In the genomic region with DNA sequence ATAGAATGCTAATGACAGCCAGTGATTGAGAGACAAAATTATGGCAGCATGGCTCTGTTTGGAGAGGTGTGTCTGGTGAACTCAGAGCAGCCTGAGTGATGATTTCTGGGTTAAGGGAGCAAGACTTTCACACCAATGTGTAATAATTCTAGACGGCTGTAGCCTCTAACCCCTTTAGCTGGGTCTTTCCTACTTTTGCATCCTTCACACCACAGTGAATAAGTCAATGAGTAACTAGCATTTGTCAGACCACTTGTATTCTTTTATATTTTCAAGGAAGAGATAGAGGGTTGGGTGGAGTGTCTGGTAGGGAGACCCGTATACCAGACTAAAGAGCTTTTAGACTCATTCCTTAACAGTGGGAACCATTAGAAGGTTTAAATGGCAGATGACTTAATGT, we compare ENCODE assay signal across 24 cellular contexts. TPM values are rescaled to one million over a fixed set of nuclear protein-coding genes. Genes with fewer than 3 reads are reported as not detected.
DNase-seq lines count a peak whose midpoint lies in the region; ATAC-seq, FAIRE-seq and TF ChIP-seq lines count a peak whose summit lies in the region.
"Had no signal": no experiment of that assay in that cellular context is flagged by ENCODE, and none has a peak within 500 bp of the region (broad histone marks: within the 10 kb centered on the region; RNA-seq: fewer than 3 reads in every experiment).

No MANE protein-coding gene starts in this region.

- no peak for ATAC-seq in activated T-helper 17 cell treated with anti-CD3 and anti-CD28 coated beads, Interleukin-2, amount 50 U/mL, for 72 hours (replicated peaks)
- ATAC-seq in memory B cell (ENCODE audit: low read depth) (no peak), heart left ventricle (no peak), HG03196 (IDR thresholded peaks at IDR 0.05; ENCODE audit: unreplicated experiment) (no peak)
- ATAC-seq: CD8-positive, alpha-beta T cell; HepG2; SK-N-SH treated with all-trans-retinoic acid at 6 μM for 48 hours had no signal

- no peak for TF ChIP-seq CTCF in heart left ventricle (IDR thresholded peaks at IDR 0.05)
- TF ChIP-seq CTCF in chondrocyte (IDR thresholded peaks at IDR 0.05): no peak

- no peak overlapping the region for H3K27ac ChIP-seq in heart left ventricle
- H3K27ac ChIP-seq: BLaER1 treated with 17β-estradiol and CSF1 and Interleukin-3, amounts not matched to agents 10 nM and 100 nM had no signal

- H3K27ac Mint-ChIP-seq in activated T-helper 17 cell treated with anti-CD3 and anti-CD28 coated beads, Interleukin-2, amount 50 U/mL, for 72 hours: peak overlapping the region; percentile 67
- H3K27ac Mint-ChIP-seq in memory B cell (peak overlapping the region; percentile 19), chondrocyte (ENCODE audit: unreplicated experiment) (no peak overlapping the region)

- DNase-seq in ACHN (peak; percentile 87), GM18507 (ENCODE audit: extremely low spot score, insufficient read length, low read depth) (no peak), memory B cell (ENCODE audit: low spot score in 2 of 2) (no peak), heart left ventricle (no peak), LoVo (ENCODE audit: low spot score) (no peak), chondrocyte (ENCODE audit: low spot score) (no peak)
- DNase-seq: CD8-positive, alpha-beta T cell; DMS79 treated with DMSO at 0.1 percent for 48 hours; HCEC 1CT; KBM-7; NCI-H1105 treated with DMSO at 0.1 percent for 48 hours; NCI-H1694 treated with DMSO at 0.1 percent for 48 hours; NCI-H510A treated with DMSO at 0.1 percent for 48 hours; NCI-H774; OCI-M1; RPMI8226; SHP77 treated with DMSO at 0.1 percent for 48 hours had no signal

- no peaks in the 10 kb centered on the region for H3K27me3 Mint-ChIP-seq in activated T-helper 17 cell treated with anti-CD3 and anti-CD28 coated beads, Interleukin-2, amount 50 U/mL, for 72 hours
- H3K27me3 Mint-ChIP-seq in memory B cell (no peaks in the 10 kb centered on the region), chondrocyte (ENCODE audit: low read depth) (no peaks in the 10 kb centered on the region)

- H3K9me3 Mint-ChIP-seq in activated T-helper 17 cell treated with anti-CD3 and anti-CD28 coated beads, Interleukin-2, amount 50 U/mL, for 72 hours: no peaks in the 10 kb centered on the region
- peaks cover 1% of the 10 kb centered on the region for H3K9me3 Mint-ChIP-seq in memory B cell
- no peaks in the 10 kb centered on the region for H3K9me3 Mint-ChIP-seq in chondrocyte (ENCODE audit: low read depth)
- H3K9me3 Mint-ChIP-seq: CD8-positive, alpha-beta T cell had no signal

- peaks cover 68% of the 10 kb centered on the region for H3K36me3 Mint-ChIP-seq in activated T-helper 17 cell treated with anti-CD3 and anti-CD28 coated beads, Interleukin-2, amount 50 U/mL, for 72 hours (ENCODE audit: low read depth)
- peaks cover 23% of the 10 kb centered on the region for H3K36me3 Mint-ChIP-seq in memory B cell
- peaks cover 9% of the 10 kb centered on the region for H3K36me3 Mint-ChIP-seq in chondrocyte (ENCODE audit: low read depth)

- H3K4me3 ChIP-seq in heart left ventricle: no peak overlapping the region
- H3K4me3 ChIP-seq: BLaER1 treated with 17β-estradiol and CSF1 and Interleukin-3, amounts not matched to agents 10 nM and 100 nM had no signal

- no peaks in the 10 kb centered on the region for H3K27me3 ChIP-seq in heart left ventricle
- H3K27me3 ChIP-seq: BLaER1 treated with 17β-estradiol and CSF1 and Interleukin-3, amounts not matched to agents 10 nM and 100 nM had no signal

- 74 to 82% (median 78%) methylated on average over 2 of the region's 2 CpGs for WGBS in heart left ventricle, 4 donors

- H3K4me1 ChIP-seq in heart left ventricle: peaks cover 0 to 7% (median 0%) of the 10 kb centered on the region in 12 donors
- H3K4me1 ChIP-seq: BLaER1 treated with 17β-estradiol and CSF1 and Interleukin-3, amounts not matched to agents 10 nM and 100 nM had no signal

- peaks cover 30% of the 10 kb centered on the region for H3K4me1 Mint-ChIP-seq in activated T-helper 17 cell treated with anti-CD3 and anti-CD28 coated beads, Interleukin-2, amount 50 U/mL, for 72 hours
- H3K4me1 Mint-ChIP-seq in memory B cell: peaks cover 21% of the 10 kb centered on the region
- H3K4me1 Mint-ChIP-seq in chondrocyte (ENCODE audit: low read depth): peaks cover 29% of the 10 kb centered on the region

- H3K4me3 Mint-ChIP-seq in activated T-helper 17 cell treated with anti-CD3 and anti-CD28 coated beads, Interleukin-2, amount 50 U/mL, for 72 hours: no peak overlapping the region
- no peak overlapping the region for H3K4me3 Mint-ChIP-seq in memory B cell
- H3K4me3 Mint-ChIP-seq in chondrocyte (ENCODE audit: unreplicated experiment): no peak overlapping the region
- H3K4me3 Mint-ChIP-seq: CD8-positive, alpha-beta T cell had no signal

- no peaks in the 10 kb centered on the region for H3K9me3 ChIP-seq in heart left ventricle

- peak; percentile 42 for FAIRE-seq in GM18507 (lab: Jason Lieb, UNC)
- FAIRE-seq: A204.1, D721Med, HepG2 had no signal

- peaks cover 0 to 50% (median 32%) of the 10 kb centered on the region in 9 donors for H3K36me3 ChIP-seq in heart left ventricle

- in situ Hi-C loops in ACHN (cut with HindIII; ENCODE audit: low pct_ligation_motif_present, low pct_unique_long_range_greater_than_20kb, low sequenced_read_pairs): no loop called here

- TF ChIP-seq POLR2A in heart left ventricle (IDR thresholded peaks at IDR 0.05): no peak

- intact Hi-C loops in heart left ventricle (cut with DNase I): no loop called here

RNA-seq across cellular contexts. Expression of a gene that starts 50.4 kb away (rescaled TPM):
- total RNA-seq in activated T-helper 17 cell treated with anti-CD3 and anti-CD28 coated beads, Interleukin-2, amount 50 U/mL, for 72 hours: 10 to 100 TPM; 55.8 to 89.1 TPM
- 100 to 1,000 TPM in 8 of 9 donors, 10 to 100 TPM in 1; 91.0 to 192 (median 155) TPM for total RNA-seq in heart left ventricle
- polyA plus RNA-seq in heart left ventricle: 100 to 1,000 TPM in 1 of 2 donors, 10 to 100 TPM in 1; 55.0 to 111 TPM
- 113 to 146 TPM (median 117 TPM) in 3 replicates for total RNA-seq in chondrocyte
